ENCODE assay signal across 8 cellular contexts in genomic region chr11:125902927-125903752, GRCh38. TPM values are rescaled to one million over a fixed set of nuclear protein-coding genes. Genes with fewer than 3 reads are reported as not detected.
A peak's percentile ranks its signal among the peaks of the same experiment; 100 is the strongest.
DNase-seq lines count a peak whose midpoint lies in the region; ATAC-seq and TF ChIP-seq lines count a peak whose summit lies in the region.

A gene with protein sequence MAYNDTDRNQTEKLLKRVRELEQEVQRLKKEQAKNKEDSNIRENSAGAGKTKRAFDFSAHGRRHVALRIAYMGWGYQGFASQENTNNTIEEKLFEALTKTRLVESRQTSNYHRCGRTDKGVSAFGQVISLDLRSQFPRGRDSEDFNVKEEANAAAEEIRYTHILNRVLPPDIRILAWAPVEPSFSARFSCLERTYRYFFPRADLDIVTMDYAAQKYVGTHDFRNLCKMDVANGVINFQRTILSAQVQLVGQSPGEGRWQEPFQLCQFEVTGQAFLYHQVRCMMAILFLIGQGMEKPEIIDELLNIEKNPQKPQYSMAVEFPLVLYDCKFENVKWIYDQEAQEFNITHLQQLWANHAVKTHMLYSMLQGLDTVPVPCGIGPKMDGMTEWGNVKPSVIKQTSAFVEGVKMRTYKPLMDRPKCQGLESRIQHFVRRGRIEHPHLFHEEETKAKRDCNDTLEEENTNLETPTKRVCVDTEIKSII (minus strand): TSS chr11:125903206. CDS start chr11:125896284, 6,922 bp downstream.

- no peaks in the 10 kb centered on the region for H3K36me3 ChIP-seq in KMS-11 (ENCODE audit: insufficient read depth)
- H3K36me3 ChIP-seq in Peyer's patch = peaks cover 0 to 15% (median 0%) of the 10 kb centered on the region in 3 donors
- peaks cover 0 to 16% (median 14%) of the 10 kb centered on the region in 4 donors for H3K36me3 ChIP-seq in esophagus muscularis mucosa
- peaks cover 12 to 14% of the 10 kb centered on the region in 2 donors for H3K36me3 ChIP-seq in muscle layer of duodenum (ENCODE audit: control insufficient read depth in 1 of 2, insufficient read depth in 2 of 2, low read length in 2 of 2)

- ATAC-seq in GM21737 (IDR thresholded peaks at IDR 0.05; ENCODE audit: unreplicated experiment) = peak; percentile 93

- H3K4me2 ChIP-seq in KMS-11 = peak within 1 kb of the TSS; percentile 66

- H3K4me3 ChIP-seq in KMS-11 (IDR thresholded peaks at IDR 0.05; ENCODE audit: insufficient read depth, low read depth, low read length) (no peak within 1 kb of the TSS), Peyer's patch (peak within 1 kb of the TSS; percentile 48 to 67 (median 58)), esophagus muscularis mucosa (peak within 1 kb of the TSS; percentile 60 to 70 (median 65)), muscle layer of duodenum (ENCODE audit: low read depth in 1 of 2, low read length in 2 of 2) (peak within 1 kb of the TSS; percentile 71 to 92)

- TF ChIP-seq CTCF in KMS-11 (conservative IDR thresholded peaks at IDR 0.05; ENCODE audit: low read depth, low read length) (no peak), Peyer's patch (IDR thresholded peaks at IDR 0.05) (no peak), esophagus muscularis mucosa (IDR thresholded peaks at IDR 0.05) (no peak)

- TF ChIP-seq EP300 in esophagus muscularis mucosa (IDR thresholded peaks at IDR 0.05) = no peak

- no peaks in the 10 kb centered on the region for H3K9me3 ChIP-seq in Peyer's patch
- H3K9me3 ChIP-seq in esophagus muscularis mucosa = no peaks in the 10 kb centered on the region
- H3K9me3 ChIP-seq in muscle layer of duodenum (ENCODE audit: control insufficient read depth in 1 of 2, low read length in 2 of 2) = no peaks in the 10 kb centered on the region

- peak; percentile 31 to 42 for TF ChIP-seq POLR2A in Peyer's patch (IDR thresholded peaks at IDR 0.05)
- no peak for TF ChIP-seq POLR2A in esophagus muscularis mucosa (IDR thresholded peaks at IDR 0.05; ENCODE audit: low read depth)

- H4K20me1 ChIP-seq in KMS-11 (ENCODE audit: insufficient read depth) = no peaks in the 10 kb centered on the region

- 2% methylated on average over 31 of the region's 31 CpGs for WGBS in esophagus muscularis mucosa

- H3K27me3 ChIP-seq in KMS-11 (ENCODE audit: insufficient read depth, low read depth) (no peaks in the 10 kb centered on the region), Peyer's patch (peaks cover 0 to 7% of the 10 kb centered on the region in 2 donors), esophagus muscularis mucosa (peaks cover 0 to 34% (median 17%) of the 10 kb centered on the region in 4 donors), muscle layer of duodenum (ENCODE audit: low read depth, low read length) (peaks cover 6% of the 10 kb centered on the region)

- peak within 1 kb of the TSS; percentile 47; the same call in 1 of the 2 replicates for H2AFZ ChIP-seq in KMS-11 (ENCODE audit: low read depth)

- H3K79me2 ChIP-seq in KMS-11 (ENCODE audit: insufficient read depth, low read depth) = peaks cover 6% of the 10 kb centered on the region; the same call in 1 of the 2 replicates

- DNase-seq in DMS79 (lab: John Stamatoyannopoulos, UW) (peak; percentile 93), Peyer's patch (peak; percentile 88 to 95 (median 88)), esophagus muscularis mucosa (ENCODE audit: extremely low spot score) (peak; percentile 97)
- peak; percentile 91 to 93 for DNase-seq in activated T-cell treated with anti-CD3 and anti-CD28 coated beads, Interleukin-2, amount 50 U/mL, for 48 hours
- peak; percentile 81 to 84 for DNase-seq in stimulated activated CD8-positive, alpha-beta memory T cell treated with anti-CD3 and anti-CD28 coated beads, Interleukin-7, amount 100 ng/mL, for 4 hours (ENCODE audit: low read depth in 2 of 2)

- intact Hi-C loops in esophagus muscularis mucosa (cut with DNase I) = no loop called here

- H3K27ac ChIP-seq in KMS-11 (peak within 1 kb of the TSS; percentile 59), Peyer's patch (peak within 1 kb of the TSS; percentile 66 to 77 (median 70)), esophagus muscularis mucosa (replicated peaks in 1 of 4) (peak within 1 kb of the TSS; percentile 69 to 92 (median 80)), muscle layer of duodenum (ENCODE audit: low read length) (peak within 1 kb of the TSS; percentile 94)

- H3K4me1 ChIP-seq in KMS-11 (ENCODE audit: low read depth, poor library complexity, severe bottlenecking) (no peaks in the 10 kb centered on the region), Peyer's patch (peaks cover 0 to 22% (median 6%) of the 10 kb centered on the region in 4 donors), esophagus muscularis mucosa (peaks cover 17 to 29% (median 27%) of the 10 kb centered on the region in 4 donors), muscle layer of duodenum (ENCODE audit: control insufficient read depth in 1 of 2, insufficient read depth in 2 of 2, low read length in 2 of 2) (peaks cover 4 to 16% of the 10 kb centered on the region in 2 donors)

- H3K9ac ChIP-seq in KMS-11 = peak within 1 kb of the TSS; percentile 63; the same call in 1 of the 2 replicates

RNA-seq across cellular contexts. Expression of the gene that starts here (rescaled TPM):
- total RNA-seq in Peyer's patch (1 to 10 TPM; 2.5 to 7.9 (median 5.8) TPM), esophagus muscularis mucosa (10 to 100 TPM in 1 of 4 donors, 1 to 10 TPM in 3; 7.1 to 20.2 (median 8.5) TPM)
